Comparison of ENCODE assay signal across 8 cellular contexts in genomic region chr17:81420769-81421462, GRCh38. TPM values are rescaled to one million over a fixed set of nuclear protein-coding genes. Genes with fewer than 3 reads are reported as not detected.
A peak's percentile ranks its signal among the peaks of the same experiment; 100 is the strongest.
DNase-seq lines count a peak whose midpoint lies in the region; ATAC-seq, FAIRE-seq and TF ChIP-seq lines count a peak whose summit lies in the region.
"Had no signal": no experiment of that assay in that cellular context is flagged by ENCODE, and none has a peak within 500 bp of the region (broad histone marks: within the 10 kb centered on the region; RNA-seq: fewer than 3 reads in every experiment).

No MANE protein-coding gene starts in this region.

- 60 to 64% methylated on average over 24 of the region's 24 CpGs for WGBS in esophagus, 2 donors

- no peak for ATAC-seq in HG03108 (IDR thresholded peaks at IDR 0.05; ENCODE audit: unreplicated experiment)

- DNase-seq in RCC 7860 (ENCODE audit: low spot score) (peak; percentile 46), mucosa of gallbladder (ENCODE audit: low spot score) (peak; percentile 61), tibial artery (peak; percentile 70 to 95), mesothelial cell of epicardium (ENCODE audit: low spot score in 2 of 2, unreplicated experiment in 2 of 2) (no peak), NCI-H2171 (lab: John Stamatoyannopoulos, UW) (no peak)
- DNase-seq: activated gamma-delta T cell had no signal

- no peak overlapping the region for H3K27ac Mint-ChIP-seq in mesothelial cell of epicardium

- H3K4me3 Mint-ChIP-seq in mesothelial cell of epicardium = no peak overlapping the region

- H3K4me3 ChIP-seq in esophagus (ENCODE audit: low read depth in 1 of 2, low read length in 2 of 2) (no peak overlapping the region), tibial artery (peak overlapping the region; percentile 49 to 54)

- intact Hi-C loops in tibial artery (cut with DNase I; ENCODE audit: low total_unique reads) = no loop called here

- H3K27me3 ChIP-seq in esophagus (ENCODE audit: control insufficient read depth in 1 of 2, insufficient read depth in 2 of 2, low read length in 2 of 2) (no peaks in the 10 kb centered on the region), tibial artery (no peaks in the 10 kb centered on the region)

- FAIRE-seq in RCC 7860 (lab: Jason Lieb, UNC) = no peak

- TF ChIP-seq CTCF in tibial artery (IDR thresholded peaks at IDR 0.05) = no peak
- TF ChIP-seq CTCF in mesothelial cell of epicardium (IDR thresholded peaks at IDR 0.05; ENCODE audit: unreplicated experiment) = no peak

- H3K27ac ChIP-seq in esophagus (ENCODE audit: low read depth in 2 of 2, low read length in 1 of 2) = peak overlapping the region; percentile 81
- H3K27ac ChIP-seq in tibial artery = peak overlapping the region; percentile 92 to 97

- H3K9me3 Mint-ChIP-seq in mesothelial cell of epicardium = no peaks in the 10 kb centered on the region

- no peaks in the 10 kb centered on the region for H3K27me3 Mint-ChIP-seq in mesothelial cell of epicardium (ENCODE audit: low read depth)

- H3K4me1 ChIP-seq in esophagus (ENCODE audit: control insufficient read depth in 2 of 2, insufficient read depth in 2 of 2, low read length in 1 of 2) = peaks cover 29 to 71% of the 10 kb centered on the region in 2 donors
- H3K4me1 ChIP-seq in tibial artery = peaks cover 58 to 80% (median 77%) of the 10 kb centered on the region in 4 donors

- no peaks in the 10 kb centered on the region for H3K36me3 ChIP-seq in esophagus (ENCODE audit: control insufficient read depth in 2 of 2, insufficient read depth in 2 of 2, low read length in 1 of 2)
- H3K36me3 ChIP-seq in tibial artery = no peaks in the 10 kb centered on the region

- H3K9me3 ChIP-seq in esophagus (ENCODE audit: control insufficient read depth in 2 of 2, insufficient read depth in 1 of 2, low read depth in 1 of 2, low read length in 1 of 2) = peaks cover 0 to 3% of the 10 kb centered on the region in 2 donors
- no peaks in the 10 kb centered on the region for H3K9me3 ChIP-seq in tibial artery

- H3K4me1 Mint-ChIP-seq in mesothelial cell of epicardium = peaks cover 12% of the 10 kb centered on the region

- no peaks in the 10 kb centered on the region for H3K36me3 Mint-ChIP-seq in mesothelial cell of epicardium

RNA-seq across cellular contexts. Expression of gene BAHCC1, which starts 25.7 kb away (rescaled TPM):
- polyA plus RNA-seq in esophagus = 1 to 10 TPM; 3.0 to 9.1 TPM
- total RNA-seq in mucosa of gallbladder (77.4 TPM), mesothelial cell of epicardium (34.9 to 36.4 TPM (median 35.1 TPM) in 3 replicates)

Comparison
In these comparisons a context has a peak if more than half of its experiments do, and no peak if none do; other contexts are left out.
1. DNase-seq: peak in RCC 7860 (single experiment), mucosa of gallbladder (single experiment) and tibial artery (2 of 2); none in mesothelial cell of epicardium (0 of 2) and NCI-H2171 (single experiment).
2. H3K4me3 ChIP-seq: peak in tibial artery (2 of 2); none in esophagus (0 of 2).